Comparison of ENCODE assay signal across 1 cellular context in the genomic region with DNA sequence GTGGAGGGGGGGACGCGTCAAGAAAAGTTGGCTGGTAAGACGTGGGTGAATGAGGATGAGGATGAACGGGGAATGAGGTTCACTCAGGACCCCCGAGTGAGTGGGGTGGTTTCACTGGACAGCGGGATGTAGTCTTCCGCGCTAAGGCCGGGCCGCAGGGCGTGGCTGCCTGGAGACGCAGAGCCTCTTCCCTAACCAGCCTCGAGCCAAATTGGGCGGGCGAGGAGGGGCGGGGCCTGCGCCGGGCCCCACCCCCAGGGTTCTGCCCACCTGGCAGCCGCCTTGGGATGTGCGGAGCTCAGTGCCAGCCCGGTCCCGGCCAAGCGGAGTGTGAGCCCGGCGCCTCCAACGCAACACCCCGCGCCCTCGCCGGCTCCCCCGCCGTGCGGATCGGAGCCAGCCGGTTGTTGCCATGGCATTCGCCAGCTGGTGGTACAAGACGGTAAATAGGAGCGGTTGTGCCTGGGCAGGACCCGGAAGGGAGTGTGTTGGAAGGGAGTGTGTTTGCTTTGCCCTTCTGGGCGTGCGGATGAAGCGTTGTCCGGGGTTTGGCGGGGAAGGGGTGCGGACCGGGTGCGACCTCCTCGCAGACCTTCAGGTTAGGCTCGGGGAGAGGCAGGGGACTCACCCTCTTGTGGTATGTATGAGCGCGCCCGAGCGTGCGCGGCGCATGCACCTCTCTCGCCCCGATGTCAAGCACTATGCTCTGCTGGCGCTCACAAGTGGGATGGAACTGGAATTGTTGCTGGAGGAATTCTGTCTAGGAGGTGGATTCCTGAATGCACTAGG.
TF ChIP-seq lines count a peak whose summit lies in the region.

No MANE protein-coding gene starts in this region.

TF ChIP-seq in HepG2, 621 proteins besides CTCF, POLR2A, EP300 and RAD21 (continued from another document and continues in another):
- no peak for TF ChIP-seq ZNF121 (CRISPR knock-in tag; IDR thresholded peaks at IDR 0.05)
- no peak for TF ChIP-seq HOXA7 (CRISPR knock-in tag; IDR thresholded peaks at IDR 0.05)
- no peak for TF ChIP-seq ZNF776 (CRISPR knock-in tag; IDR thresholded peaks at IDR 0.05)
- TF ChIP-seq XBP1 (CRISPR knock-in tag; IDR thresholded peaks at IDR 0.05): no peak
- TF ChIP-seq ZBTB20 (CRISPR knock-in tag; IDR thresholded peaks at IDR 0.05; ENCODE audit: borderline replicate concordance, low read depth): no peak
- no peak for TF ChIP-seq ZNF329 (CRISPR knock-in tag; IDR thresholded peaks at IDR 0.05; ENCODE audit: low read depth)
- TF ChIP-seq ATM (IDR thresholded peaks at IDR 0.05; ENCODE audit: borderline replicate concordance): no peak
- no peak for TF ChIP-seq MEIS2 (CRISPR knock-in tag; IDR thresholded peaks at IDR 0.05)
- 0 out of 2 replicates have a peak, but pooled peaks have one; percentile 18 for TF ChIP-seq ZBTB7B (CRISPR knock-in tag; IDR thresholded peaks at IDR 0.05)
- peak; percentile 14; the same call in 1 of the 2 replicates for TF ChIP-seq ZNF83 (CRISPR knock-in tag; IDR thresholded peaks at IDR 0.05; ENCODE audit: borderline replicate concordance)
- peak; percentile 47; the same call in 1 of the 2 replicates for TF ChIP-seq SP5 (CRISPR knock-in tag; IDR thresholded peaks at IDR 0.05; ENCODE audit: borderline replicate concordance, low read depth)
- TF ChIP-seq SALL2 (CRISPR knock-in tag; IDR thresholded peaks at IDR 0.05): peak; percentile 73; the same call in 1 of the 2 replicates
- TF ChIP-seq AKAP8 (CRISPR knock-in tag; IDR thresholded peaks at IDR 0.05): 0 out of 2 replicates have a peak, but pooled peaks have one; percentile 23
- no peak for TF ChIP-seq ZC3H4 (CRISPR knock-in tag; IDR thresholded peaks at IDR 0.05; ENCODE audit: borderline replicate concordance)
- no peak for TF ChIP-seq MAFF (IDR thresholded peaks at IDR 0.05; ENCODE audit: low read depth, low read length)
- TF ChIP-seq, protein P1, sequence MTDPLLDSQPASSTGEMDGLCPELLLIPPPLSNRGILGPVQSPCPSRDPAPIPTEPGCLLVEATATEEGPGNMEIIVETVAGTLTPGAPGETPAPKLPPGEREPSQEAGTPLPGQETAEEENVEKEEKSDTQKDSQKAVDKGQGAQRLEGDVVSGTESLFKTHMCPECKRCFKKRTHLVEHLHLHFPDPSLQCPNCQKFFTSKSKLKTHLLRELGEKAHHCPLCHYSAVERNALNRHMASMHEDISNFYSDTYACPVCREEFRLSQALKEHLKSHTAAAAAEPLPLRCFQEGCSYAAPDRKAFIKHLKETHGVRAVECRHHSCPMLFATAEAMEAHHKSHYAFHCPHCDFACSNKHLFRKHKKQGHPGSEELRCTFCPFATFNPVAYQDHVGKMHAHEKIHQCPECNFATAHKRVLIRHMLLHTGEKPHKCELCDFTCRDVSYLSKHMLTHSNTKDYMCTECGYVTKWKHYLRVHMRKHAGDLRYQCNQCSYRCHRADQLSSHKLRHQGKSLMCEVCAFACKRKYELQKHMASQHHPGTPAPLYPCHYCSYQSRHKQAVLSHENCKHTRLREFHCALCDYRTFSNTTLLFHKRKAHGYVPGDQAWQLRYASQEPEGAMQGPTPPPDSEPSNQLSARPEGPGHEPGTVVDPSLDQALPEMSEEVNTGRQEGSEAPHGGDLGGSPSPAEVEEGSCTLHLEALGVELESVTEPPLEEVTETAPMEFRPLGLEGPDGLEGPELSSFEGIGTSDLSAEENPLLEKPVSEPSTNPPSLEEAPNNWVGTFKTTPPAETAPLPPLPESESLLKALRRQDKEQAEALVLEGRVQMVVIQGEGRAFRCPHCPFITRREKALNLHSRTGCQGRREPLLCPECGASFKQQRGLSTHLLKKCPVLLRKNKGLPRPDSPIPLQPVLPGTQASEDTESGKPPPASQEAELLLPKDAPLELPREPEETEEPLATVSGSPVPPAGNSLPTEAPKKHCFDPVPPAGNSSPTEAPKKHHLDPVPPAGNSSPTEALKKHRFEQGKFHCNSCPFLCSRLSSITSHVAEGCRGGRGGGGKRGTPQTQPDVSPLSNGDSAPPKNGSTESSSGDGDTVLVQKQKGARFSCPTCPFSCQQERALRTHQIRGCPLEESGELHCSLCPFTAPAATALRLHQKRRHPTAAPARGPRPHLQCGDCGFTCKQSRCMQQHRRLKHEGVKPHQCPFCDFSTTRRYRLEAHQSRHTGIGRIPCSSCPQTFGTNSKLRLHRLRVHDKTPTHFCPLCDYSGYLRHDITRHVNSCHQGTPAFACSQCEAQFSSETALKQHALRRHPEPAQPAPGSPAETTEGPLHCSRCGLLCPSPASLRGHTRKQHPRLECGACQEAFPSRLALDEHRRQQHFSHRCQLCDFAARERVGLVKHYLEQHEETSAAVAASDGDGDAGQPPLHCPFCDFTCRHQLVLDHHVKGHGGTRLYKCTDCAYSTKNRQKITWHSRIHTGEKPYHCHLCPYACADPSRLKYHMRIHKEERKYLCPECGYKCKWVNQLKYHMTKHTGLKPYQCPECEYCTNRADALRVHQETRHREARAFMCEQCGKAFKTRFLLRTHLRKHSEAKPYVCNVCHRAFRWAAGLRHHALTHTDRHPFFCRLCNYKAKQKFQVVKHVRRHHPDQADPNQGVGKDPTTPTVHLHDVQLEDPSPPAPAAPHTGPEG (CRISPR knock-in tag; IDR thresholded peaks at IDR 0.05): no peak
- TF ChIP-seq, protein P2, sequence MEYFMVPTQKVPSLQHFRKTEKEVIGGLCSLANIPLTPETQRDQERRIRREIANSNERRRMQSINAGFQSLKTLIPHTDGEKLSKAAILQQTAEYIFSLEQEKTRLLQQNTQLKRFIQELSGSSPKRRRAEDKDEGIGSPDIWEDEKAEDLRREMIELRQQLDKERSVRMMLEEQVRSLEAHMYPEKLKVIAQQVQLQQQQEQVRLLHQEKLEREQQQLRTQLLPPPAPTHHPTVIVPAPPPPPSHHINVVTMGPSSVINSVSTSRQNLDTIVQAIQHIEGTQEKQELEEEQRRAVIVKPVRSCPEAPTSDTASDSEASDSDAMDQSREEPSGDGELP (IDR thresholded peaks at IDR 0.05; ENCODE audit: borderline replicate concordance, low read depth): peak; percentile 93
- TF ChIP-seq ZNF589 (CRISPR knock-in tag; conservative IDR thresholded peaks at IDR 0.05): no peak
- TF ChIP-seq XRCC5 (optimal IDR thresholded peaks at IDR 0.05; ENCODE audit: low read length): no peak
- TF ChIP-seq NFIB (CRISPR knock-in tag; IDR thresholded peaks at IDR 0.05; ENCODE audit: borderline replicate concordance): no peak
- TF ChIP-seq, protein P3, sequence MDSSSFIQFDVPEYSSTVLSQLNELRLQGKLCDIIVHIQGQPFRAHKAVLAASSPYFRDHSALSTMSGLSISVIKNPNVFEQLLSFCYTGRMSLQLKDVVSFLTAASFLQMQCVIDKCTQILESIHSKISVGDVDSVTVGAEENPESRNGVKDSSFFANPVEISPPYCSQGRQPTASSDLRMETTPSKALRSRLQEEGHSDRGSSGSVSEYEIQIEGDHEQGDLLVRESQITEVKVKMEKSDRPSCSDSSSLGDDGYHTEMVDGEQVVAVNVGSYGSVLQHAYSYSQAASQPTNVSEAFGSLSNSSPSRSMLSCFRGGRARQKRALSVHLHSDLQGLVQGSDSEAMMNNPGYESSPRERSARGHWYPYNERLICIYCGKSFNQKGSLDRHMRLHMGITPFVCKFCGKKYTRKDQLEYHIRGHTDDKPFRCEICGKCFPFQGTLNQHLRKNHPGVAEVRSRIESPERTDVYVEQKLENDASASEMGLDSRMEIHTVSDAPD (CRISPR knock-in tag; IDR thresholded peaks at IDR 0.05): peak; percentile 47; the same call in 1 of the 2 replicates
- TF ChIP-seq ZBTB8A (CRISPR knock-in tag; IDR thresholded peaks at IDR 0.05; ENCODE audit: borderline replicate concordance, low read depth): no peak
- no peak; the same call in 1 of the 2 replicates for TF ChIP-seq SAFB2 (CRISPR knock-in tag; IDR thresholded peaks at IDR 0.05; ENCODE audit: borderline replicate concordance, low read depth)
- TF ChIP-seq, protein P4, sequence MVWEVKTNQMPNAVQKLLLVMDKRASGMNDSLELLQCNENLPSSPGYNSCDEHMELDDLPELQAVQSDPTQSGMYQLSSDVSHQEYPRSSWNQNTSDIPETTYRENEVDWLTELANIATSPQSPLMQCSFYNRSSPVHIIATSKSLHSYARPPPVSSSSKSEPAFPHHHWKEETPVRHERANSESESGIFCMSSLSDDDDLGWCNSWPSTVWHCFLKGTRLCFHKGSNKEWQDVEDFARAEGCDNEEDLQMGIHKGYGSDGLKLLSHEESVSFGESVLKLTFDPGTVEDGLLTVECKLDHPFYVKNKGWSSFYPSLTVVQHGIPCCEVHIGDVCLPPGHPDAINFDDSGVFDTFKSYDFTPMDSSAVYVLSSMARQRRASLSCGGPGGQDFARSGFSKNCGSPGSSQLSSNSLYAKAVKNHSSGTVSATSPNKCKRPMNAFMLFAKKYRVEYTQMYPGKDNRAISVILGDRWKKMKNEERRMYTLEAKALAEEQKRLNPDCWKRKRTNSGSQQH (CRISPR knock-in tag; IDR thresholded peaks at IDR 0.05; ENCODE audit: low read depth): no peak
- TF ChIP-seq ISX (CRISPR knock-in tag; conservative IDR thresholded peaks at IDR 0.05): 0 out of 2 replicates have a peak, but pooled peaks have one; percentile 52
- no peak for TF ChIP-seq TOPORS (CRISPR knock-in tag; IDR thresholded peaks at IDR 0.05)
- no peak for TF ChIP-seq ZSCAN20 (CRISPR knock-in tag; IDR thresholded peaks at IDR 0.05; ENCODE audit: borderline replicate concordance)
- no peak for TF ChIP-seq ZNF367 (CRISPR knock-in tag; IDR thresholded peaks at IDR 0.05; ENCODE audit: borderline replicate concordance)
- no peak for TF ChIP-seq RARA (CRISPR knock-in tag; IDR thresholded peaks at IDR 0.05)
- no peak for TF ChIP-seq GLI4 (CRISPR knock-in tag; IDR thresholded peaks at IDR 0.05; ENCODE audit: borderline replicate concordance)
- TF ChIP-seq ZNF10 (CRISPR knock-in tag; IDR thresholded peaks at IDR 0.05; ENCODE audit: borderline replicate concordance, low read depth): no peak
- TF ChIP-seq, protein P5, sequence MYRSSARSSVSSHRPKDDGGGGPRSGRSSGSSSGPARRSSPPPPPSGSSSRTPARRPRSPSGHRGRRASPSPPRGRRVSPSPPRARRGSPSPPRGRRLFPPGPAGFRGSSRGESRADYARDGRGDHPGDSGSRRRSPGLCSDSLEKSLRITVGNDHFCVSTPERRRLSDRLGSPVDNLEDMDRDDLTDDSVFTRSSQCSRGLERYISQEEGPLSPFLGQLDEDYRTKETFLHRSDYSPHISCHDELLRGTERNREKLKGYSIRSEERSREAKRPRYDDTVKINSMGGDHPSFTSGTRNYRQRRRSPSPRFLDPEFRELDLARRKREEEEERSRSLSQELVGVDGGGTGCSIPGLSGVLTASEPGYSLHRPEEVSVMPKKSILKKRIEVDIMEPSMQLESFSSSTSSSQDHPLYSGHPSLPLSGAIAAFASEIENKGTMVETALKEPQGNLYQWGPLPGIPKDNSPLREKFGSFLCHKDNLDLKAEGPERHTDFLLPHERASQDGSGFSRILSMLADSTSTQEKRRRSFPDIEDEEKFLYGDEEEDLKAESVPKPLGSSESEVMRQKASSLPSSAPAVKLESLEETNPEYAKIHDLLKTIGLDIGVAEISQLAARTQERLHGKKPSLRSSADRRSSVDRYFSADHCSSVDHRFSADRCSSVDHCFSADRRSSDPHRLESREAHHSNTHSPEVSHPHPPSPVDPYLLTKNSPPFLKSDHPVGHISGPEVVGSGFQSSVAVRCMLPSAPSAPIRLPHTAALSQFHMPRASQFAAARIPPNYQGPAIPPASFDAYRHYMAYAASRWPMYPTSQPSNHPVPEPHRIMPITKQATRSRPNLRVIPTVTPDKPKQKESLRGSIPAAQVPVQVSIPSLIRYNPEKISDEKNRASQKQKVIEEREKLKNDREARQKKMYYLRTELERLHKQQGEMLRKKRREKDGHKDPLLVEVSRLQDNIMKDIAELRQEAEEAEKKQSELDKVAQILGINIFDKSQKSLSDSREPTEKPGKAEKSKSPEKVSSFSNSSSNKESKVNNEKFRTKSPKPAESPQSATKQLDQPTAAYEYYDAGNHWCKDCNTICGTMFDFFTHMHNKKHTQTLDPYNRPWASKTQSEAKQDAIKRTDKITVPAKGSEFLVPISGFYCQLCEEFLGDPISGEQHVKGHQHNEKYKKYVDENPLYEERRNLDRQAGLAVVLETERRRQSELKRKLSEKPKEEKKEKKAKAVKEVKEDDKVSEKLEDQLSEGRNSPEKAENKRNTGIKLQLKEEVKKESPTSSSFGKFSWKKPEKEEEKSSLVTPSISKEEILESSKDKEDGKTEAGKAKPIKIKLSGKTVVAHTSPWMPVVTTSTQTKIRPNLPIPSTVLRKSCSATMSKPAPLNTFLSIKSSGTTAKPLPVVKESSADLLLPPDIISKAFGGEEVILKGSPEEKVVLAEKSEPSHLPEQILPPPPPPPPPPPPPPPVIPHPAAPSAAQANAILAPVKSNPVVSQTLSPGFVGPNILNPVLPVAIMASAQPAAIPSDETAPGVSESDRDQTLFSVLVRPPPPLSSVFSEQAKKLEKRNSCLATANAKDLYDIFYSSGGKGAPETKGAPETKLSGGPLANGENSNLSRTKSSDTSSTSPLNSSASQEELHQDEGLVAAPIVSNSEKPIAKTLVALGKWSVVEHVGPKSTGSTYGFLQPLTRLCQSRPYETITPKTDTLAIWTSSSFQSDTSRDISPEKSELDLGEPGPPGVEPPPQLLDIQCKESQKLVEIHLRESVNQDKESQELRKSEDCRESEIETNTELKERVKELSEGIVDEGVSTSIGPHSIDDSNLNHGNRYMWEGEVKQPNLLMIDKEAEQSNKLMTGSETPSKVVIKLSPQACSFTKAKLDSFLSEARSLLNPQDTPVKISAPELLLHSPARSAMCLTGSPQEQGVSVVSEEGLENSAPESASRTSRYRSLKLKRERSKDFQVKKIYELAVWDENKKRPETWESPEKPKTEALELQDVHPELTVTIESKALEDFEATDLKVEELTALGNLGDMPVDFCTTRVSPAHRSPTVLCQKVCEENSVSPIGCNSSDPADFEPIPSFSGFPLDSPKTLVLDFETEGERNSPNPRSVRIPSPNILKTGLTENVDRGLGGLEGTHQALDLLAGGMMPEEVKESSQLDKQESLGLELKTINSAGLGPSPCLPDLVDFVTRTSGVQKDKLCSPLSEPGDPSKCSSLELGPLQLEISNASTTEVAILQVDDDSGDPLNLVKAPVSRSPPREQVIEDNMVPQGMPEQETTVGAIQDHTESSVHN (CRISPR knock-in tag; IDR thresholded peaks at IDR 0.05): 0 out of 2 replicates have a peak, but pooled peaks have one; percentile 29
- no peak for TF ChIP-seq NAIF1 (CRISPR knock-in tag; IDR thresholded peaks at IDR 0.05; ENCODE audit: borderline replicate concordance)
- TF ChIP-seq, protein P6, sequence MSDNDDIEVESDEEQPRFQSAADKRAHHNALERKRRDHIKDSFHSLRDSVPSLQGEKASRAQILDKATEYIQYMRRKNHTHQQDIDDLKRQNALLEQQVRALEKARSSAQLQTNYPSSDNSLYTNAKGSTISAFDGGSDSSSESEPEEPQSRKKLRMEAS (IDR thresholded peaks at IDR 0.05): peak; percentile 43; the same call in 1 of the 2 replicates
- TF ChIP-seq ZNF30 (CRISPR knock-in tag; IDR thresholded peaks at IDR 0.05): no peak
- 0 out of 2 replicates have a peak, but pooled peaks have one; percentile 58 for TF ChIP-seq FOXC1 (CRISPR knock-in tag; IDR thresholded peaks at IDR 0.05; ENCODE audit: borderline replicate concordance)
- TF ChIP-seq ZNF552 (CRISPR knock-in tag; IDR thresholded peaks at IDR 0.05; ENCODE audit: borderline replicate concordance): no peak; the same call in 1 of the 2 replicates
- no peak for TF ChIP-seq ZNF841 (CRISPR knock-in tag; IDR thresholded peaks at IDR 0.05; ENCODE audit: borderline replicate concordance)
- TF ChIP-seq RBAK (CRISPR knock-in tag; IDR thresholded peaks at IDR 0.05): no peak
- no peak for TF ChIP-seq MXD4 (CRISPR knock-in tag; IDR thresholded peaks at IDR 0.05)
